Comparison of ENCODE assay signal across 26 cellular contexts in the genomic region with DNA sequence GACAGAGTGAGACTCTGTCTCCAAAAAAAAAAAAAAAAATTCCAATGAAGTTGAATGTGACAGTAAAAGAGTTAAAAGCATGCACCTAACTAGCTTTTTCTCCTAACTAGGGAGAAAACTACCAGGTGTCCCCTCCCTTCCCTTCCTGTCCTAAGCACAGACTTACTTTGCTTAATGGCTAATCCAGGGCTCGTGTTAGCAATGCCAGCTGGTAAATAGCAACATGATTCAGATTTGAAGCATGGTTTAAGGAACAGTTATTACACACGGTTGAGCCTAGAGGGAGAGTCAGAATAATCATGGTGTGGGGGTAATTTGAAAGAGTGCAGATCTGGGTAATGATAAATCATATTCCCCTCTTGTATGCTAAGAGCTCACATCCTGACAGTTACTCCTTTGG.
"Had no signal": no experiment of that assay in that cellular context is flagged by ENCODE, and none has a peak within 500 bp of the region (broad histone marks: within the 10 kb centered on the region; RNA-seq: fewer than 3 reads in every experiment).

No MANE protein-coding gene starts in this region.

- H3K27ac ChIP-seq: coronary artery, esophagus squamous epithelium, lower lobe of right lung, prostate gland, sigmoid colon, skin epidermis, spleen, testis, tibial artery had no signal

- H3K36me3 ChIP-seq: esophagus squamous epithelium, lower lobe of right lung, prostate gland, sigmoid colon, spleen, tibial artery had no signal

- H3K9me3 ChIP-seq: esophagus squamous epithelium, lower lobe of right lung, prostate gland, sigmoid colon, spleen, testis, tibial artery had no signal

- H3K27me3 ChIP-seq: sigmoid colon, spleen, testis, tibial artery had no signal

- FAIRE-seq: endothelial cell of umbilical vein, frontal cortex had no signal

- H3K4me3 ChIP-seq: coronary artery, esophagus squamous epithelium, lower lobe of right lung, prostate gland, sigmoid colon, skin epidermis, spleen, testis, tibial artery had no signal

- DNase-seq: dermis blood vessel endothelial cell; effector memory CD4-positive, alpha-beta T cell; erythroblast; esophagus squamous epithelium; hypothalamus; immature natural killer cell; islet precursor cell; kidney glomerular epithelial cell; left ventricle myocardium superior; lower lobe of right lung; naive thymus-derived CD8-positive, alpha-beta T cell; nephron progenitor cell; nucleus accumbens; right cardiac atrium; sigmoid colon; spleen; stimulated activated CD4-positive, alpha-beta T cell treated with anti-CD3 and anti-CD28 coated beads, Interleukin-4, amount 100 ng/mL, for 4 hours; stimulated activated naive CD8-positive, alpha-beta T cell treated with anti-CD3 and anti-CD28 coated beads, Interleukin-15, Interleukin-2, amounts not matched to agents 100 U/mL and 50 U/mL, for 24 hours; substantia nigra; testis; tibial artery had no signal

- H3K4me1 ChIP-seq: esophagus squamous epithelium, lower lobe of right lung, prostate gland, sigmoid colon, spleen, testis, tibial artery had no signal
